18 cellular contexts compared by ENCODE assay signal in genomic region chr2:5145801-5146200, GRCh38.
A peak's percentile ranks its signal among the peaks of the same experiment; 100 is the strongest.
DNase-seq lines count a peak whose midpoint lies in the region; FAIRE-seq lines count a peak whose summit lies in the region.
"Had no signal": no experiment of that assay in that cellular context is flagged by ENCODE, and none has a peak within 500 bp of the region (broad histone marks: within the 10 kb centered on the region; RNA-seq: fewer than 3 reads in every experiment).

No MANE protein-coding gene starts in this region.

- peak; percentile 40 for FAIRE-seq in RCC 7860 (lab: Jason Lieb, UNC)
- FAIRE-seq: D721Med, HepG2 had no signal

- DNase-seq in ACHN: peak; percentile 19
- DNase-seq in RCC 7860 (ENCODE audit: low spot score): no peak
- DNase-seq in kidney glomerular epithelial cell (lab: John Stamatoyannopoulos, UW): peak; percentile 71
- peak; percentile 8 for DNase-seq in retina
- no peak for DNase-seq in KG1 (lab: John Stamatoyannopoulos, UW)
- no peak for DNase-seq in SW 1271 (lab: John Stamatoyannopoulos, UW)
- DNase-seq: BE2C; C1 segment of cervical spinal cord; CD4-positive, CD25-positive, alpha-beta regulatory T cell; CD8-positive, alpha-beta memory T cell; COR-L47; DMS79 treated with DMSO at 0.1 percent for 48 hours; GF-D8; GOT3; H7; HFFc6 had no signal

- in situ Hi-C loops in ACHN (cut with HindIII; ENCODE audit: low pct_ligation_motif_present, low pct_unique_long_range_greater_than_20kb, low sequenced_read_pairs): no loop called here

Comparison
In these comparisons a context has a peak if more than half of its experiments do, and no peak if none do; other contexts are left out.
1. DNase-seq: peak in ACHN (single experiment), kidney glomerular epithelial cell (single experiment) and retina (single experiment); none in RCC 7860 (single experiment), KG1 (single experiment) and SW 1271 (0 of 2).